ENCODE assay signal across 15 cellular contexts in genomic region chr3:74079961-74080562, GRCh38.
A peak's percentile ranks its signal among the peaks of the same experiment; 100 is the strongest.
DNase-seq lines count a peak whose midpoint lies in the region; ATAC-seq and TF ChIP-seq lines count a peak whose summit lies in the region.
"Had no signal": no experiment of that assay in that cellular context is flagged by ENCODE, and none has a peak within 500 bp of the region (broad histone marks: within the 10 kb centered on the region; RNA-seq: fewer than 3 reads in every experiment).

No MANE protein-coding gene starts in this region.

- no peak for ATAC-seq in upper lobe of left lung (ENCODE audit: low FRiP score in 2 of 2)
- ATAC-seq in HG03469 (IDR thresholded peaks at IDR 0.05; ENCODE audit: unreplicated experiment) = no peak
- ATAC-seq: PC-3 had no signal

- peak overlapping the region; percentile 43 for H3K9ac ChIP-seq in neural cell (ENCODE audit: low read length)
- H3K9ac ChIP-seq: BLaER1 had no signal

- H3K27ac ChIP-seq in hepatocyte (no peak overlapping the region), neural cell (ENCODE audit: low read length) (peak overlapping the region; percentile 73), upper lobe of left lung (no peak overlapping the region), sigmoid colon (no peak overlapping the region)
- H3K27ac ChIP-seq: BLaER1 had no signal

- H3K4me3 ChIP-seq in hepatocyte (no peak overlapping the region), neural cell (ENCODE audit: low read length) (peak overlapping the region; percentile 45), upper lobe of left lung (no peak overlapping the region), sigmoid colon (no peak overlapping the region)
- H3K4me3 ChIP-seq: BLaER1 had no signal

- intact Hi-C loops in sigmoid colon (cut with DNase I) = no loop called here

- WGBS in hepatocyte (ENCODE audit: low lambda C conversion rate, missing lambda C conversion rate) = 48% methylated on average over 6 of the region's 6 CpGs
- WGBS in upper lobe of left lung, 2 donors = 49 to 58% methylated on average over 6 of the region's 6 CpGs
- 82 to 90% methylated on average over 6 of the region's 6 CpGs for WGBS in sigmoid colon, 2 donors

- no peak overlapping the region for H2AFZ ChIP-seq in hepatocyte
- H2AFZ ChIP-seq in neural cell (ENCODE audit: low read depth, low read length) = peak overlapping the region; percentile 21

- TF ChIP-seq EP300 in neural cell (conservative IDR thresholded peaks at IDR 0.05; ENCODE audit: poor library complexity, severe bottlenecking) (peak; percentile 29), upper lobe of left lung (IDR thresholded peaks at IDR 0.05) (no peak), sigmoid colon (IDR thresholded peaks at IDR 0.05) (no peak)

- H3K79me2 ChIP-seq in hepatocyte (no peaks in the 10 kb centered on the region), neural cell (replicated peaks; ENCODE audit: insufficient read depth, low read length) (no peaks in the 10 kb centered on the region)

- H3K9me2 ChIP-seq in hepatocyte (replicated peaks; ENCODE audit: insufficient read depth) = no peaks in the 10 kb centered on the region
- no peaks in the 10 kb centered on the region for H3K9me2 ChIP-seq in neural cell (ENCODE audit: insufficient read depth, low read length)

- H3K4me2 ChIP-seq in hepatocyte (peak overlapping the region; percentile 13), neural cell (ENCODE audit: low read length) (peak overlapping the region; percentile 37)
- H3K4me2 ChIP-seq: BLaER1 had no signal

- peak; percentile 37 for DNase-seq in NCI-H82 (lab: John Stamatoyannopoulos, UW)
- DNase-seq in NCI-H82 treated with DMSO at 0.1 percent for 48 hours (lab: John Stamatoyannopoulos, UW; ENCODE audit: unreplicated experiment) = no peak
- DNase-seq in hepatocyte (ENCODE audit: low spot score) = no peak
- no peak for DNase-seq in upper lobe of left lung
- no peak for DNase-seq in SHP77 (lab: John Stamatoyannopoulos, UW)
- no peak for DNase-seq in sigmoid colon
- DNase-seq: 8988T; CD8-positive, alpha-beta memory T cell; DMS 273 treated with DMSO at 0.1 percent for 48 hours; NCI-H2029; NCI-H526; PC-3 had no signal

- TF ChIP-seq RAD21 in neural cell (conservative IDR thresholded peaks at IDR 0.05) = no peak

- TF ChIP-seq CTCF in hepatocyte (IDR thresholded peaks at IDR 0.05; ENCODE audit: poor library complexity) (no peak), neural cell (IDR thresholded peaks at IDR 0.05; ENCODE audit: poor library complexity, severe bottlenecking) (no peak), upper lobe of left lung (IDR thresholded peaks at IDR 0.05) (no peak), sigmoid colon (IDR thresholded peaks at IDR 0.05) (no peak)

- H3K9me3 ChIP-seq in hepatocyte (ENCODE audit: low read depth) (no peaks in the 10 kb centered on the region), neural cell (ENCODE audit: low read length) (no peaks in the 10 kb centered on the region), upper lobe of left lung (no peaks in the 10 kb centered on the region), sigmoid colon (no peaks in the 10 kb centered on the region)
- H3K9me3 ChIP-seq: BLaER1 had no signal

- TF ChIP-seq POLR2A in upper lobe of left lung (IDR thresholded peaks at IDR 0.05) (no peak), sigmoid colon (IDR thresholded peaks at IDR 0.05) (no peak)

- no peaks in the 10 kb centered on the region for H4K20me1 ChIP-seq in hepatocyte (ENCODE audit: insufficient read depth, poor library complexity, severe bottlenecking)
- H4K20me1 ChIP-seq in neural cell (ENCODE audit: insufficient read depth) = no peaks in the 10 kb centered on the region
- H4K20me1 ChIP-seq: BLaER1 had no signal

- H3K27me3 ChIP-seq in hepatocyte (no peaks in the 10 kb centered on the region), neural cell (ENCODE audit: insufficient read depth, low read depth, low read length) (no peaks in the 10 kb centered on the region), upper lobe of left lung (no peaks in the 10 kb centered on the region), sigmoid colon (no peaks in the 10 kb centered on the region)
- H3K27me3 ChIP-seq: BLaER1 had no signal

- H3K36me3 ChIP-seq in hepatocyte (replicated peaks; ENCODE audit: insufficient read depth, low read depth) = no peaks in the 10 kb centered on the region
- no peaks in the 10 kb centered on the region for H3K36me3 ChIP-seq in neural cell (ENCODE audit: insufficient read depth, low read length)
- no peaks in the 10 kb centered on the region for H3K36me3 ChIP-seq in upper lobe of left lung
- no peaks in the 10 kb centered on the region for H3K36me3 ChIP-seq in sigmoid colon
- H3K36me3 ChIP-seq: BLaER1 had no signal

- H3F3A ChIP-seq in neural cell (ENCODE audit: insufficient read depth, low read length, poor library complexity, severe bottlenecking) = peaks cover 4% of the 10 kb centered on the region

- H3K4me1 ChIP-seq in hepatocyte (ENCODE audit: insufficient read depth) (peaks cover 27% of the 10 kb centered on the region), upper lobe of left lung (no peaks in the 10 kb centered on the region), sigmoid colon (no peaks in the 10 kb centered on the region)
- H3K4me1 ChIP-seq: BLaER1 had no signal

TF ChIP-seq in neural cell, 6 proteins besides CTCF, POLR2A, EP300 and RAD21:
- peak; percentile 21 for TF ChIP-seq SMC3 (conservative IDR thresholded peaks at IDR 0.05; ENCODE audit: poor library complexity)
- no peak for TF ChIP-seq EZH2 (IDR thresholded peaks at IDR 0.05; ENCODE audit: borderline replicate concordance, insufficient read depth, low read length, poor library complexity, severe bottlenecking)
- TF ChIP-seq REST (IDR thresholded peaks at IDR 0.05; ENCODE audit: borderline replicate concordance) = no peak
- no peak for TF ChIP-seq POLR2AphosphoS5 (IDR thresholded peaks at IDR 0.05)
